1 cellular context compared by ENCODE assay signal in genomic region chr14:101315802-101316296, GRCh38.
TF ChIP-seq lines count a peak whose summit lies in the region.

No MANE protein-coding gene starts in this region.

TF ChIP-seq in K562, 482 proteins besides CTCF, POLR2A, EP300 and RAD21 (continued from another document and continues in another):
- TF ChIP-seq DACH1 (IDR thresholded peaks at IDR 0.05; ENCODE audit: partially characterized antibody) (no peak), ZNF561 (CRISPR knock-in tag; conservative IDR thresholded peaks at IDR 0.05) (no peak), ZNF609 (CRISPR knock-in tag; IDR thresholded peaks at IDR 0.05; ENCODE audit: borderline replicate concordance) (no peak), ZNF253 (CRISPR knock-in tag; conservative IDR thresholded peaks at IDR 0.05) (no peak), ATF3 (IDR thresholded peaks at IDR 0.05) (peak; percentile 87), ATF3 (CRISPR knock-in tag; conservative IDR thresholded peaks at IDR 0.05) (no peak; the same call in 1 of the 2 replicates), FOSL1 (tag; conservative IDR thresholded peaks at IDR 0.05) (peak; percentile 99), ATF7 (IDR thresholded peaks at IDR 0.05) (peak; percentile 45; the same call in 1 of the 2 replicates), MCM5 (IDR thresholded peaks at IDR 0.05; ENCODE audit: low read depth) (no peak), CREB3L1 (IDR thresholded peaks at IDR 0.05; ENCODE audit: borderline replicate concordance, low read depth) (no peak), CUX1 (CRISPR knock-in tag; IDR thresholded peaks at IDR 0.05) (no peak), HMGXB4 (CRISPR knock-in tag; IDR thresholded peaks at IDR 0.05) (no peak), MLX (CRISPR knock-in tag; conservative IDR thresholded peaks at IDR 0.05) (no peak), SMAD4 (CRISPR knock-in tag; conservative IDR thresholded peaks at IDR 0.05) (no peak), SMAD3 (CRISPR knock-in tag; conservative IDR thresholded peaks at IDR 0.05) (no peak), NELFE (IDR thresholded peaks at IDR 0.05; ENCODE audit: insufficient read depth, insufficient read length) (no peak), TCF3 (CRISPR knock-in tag; IDR thresholded peaks at IDR 0.05) (peak; percentile 33; the same call in 1 of the 2 replicates), E2F8 (IDR thresholded peaks at IDR 0.05; ENCODE audit: low read depth, partially characterized antibody) (peak; percentile 39), MEF2A (IDR thresholded peaks at IDR 0.05; ENCODE audit: control insufficient read depth, low read depth, low read length) (no peak), RBM22 (IDR thresholded peaks at IDR 0.05; ENCODE audit: low read depth, low read length, poor library complexity, severe bottlenecking) (no peak), FOXK2 (conservative IDR thresholded peaks at IDR 0.05 in 1 of 2, IDR thresholded peaks at IDR 0.05 in 1 of 2; ENCODE audit: low read depth in 2 of 2) (no peak), TAF9B (IDR thresholded peaks at IDR 0.05; ENCODE audit: partially characterized antibody) (peak; percentile 58), CLOCK (CRISPR knock-in tag; IDR thresholded peaks at IDR 0.05; ENCODE audit: borderline replicate concordance) (no peak), ZNF239 (CRISPR knock-in tag; IDR thresholded peaks at IDR 0.05) (no peak), ZFP1 (CRISPR knock-in tag; IDR thresholded peaks at IDR 0.05) (no peak)
